ENCODE assay signal across 7 cellular contexts in the genomic region with DNA sequence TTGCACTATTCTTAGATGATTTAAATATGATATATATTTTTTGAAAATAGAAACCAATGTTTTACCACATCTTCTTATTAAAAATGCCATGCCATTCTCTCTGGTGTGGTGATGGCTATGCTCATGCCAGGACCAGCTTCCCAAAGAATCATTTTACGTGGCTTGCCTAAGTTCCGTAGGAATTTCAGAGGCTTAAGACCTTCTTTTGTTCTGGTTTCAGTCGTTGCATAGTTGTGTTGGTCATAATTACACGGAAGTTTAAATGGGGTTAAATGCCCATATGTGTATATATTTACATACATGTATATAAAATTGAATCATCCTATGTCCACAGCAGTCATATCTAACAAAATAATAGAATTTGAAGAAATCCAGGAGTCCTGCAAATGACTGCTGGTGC.
"Had no signal": no experiment of that assay in that cellular context is flagged by ENCODE, and none has a peak within 500 bp of the region (broad histone marks: within the 10 kb centered on the region; RNA-seq: fewer than 3 reads in every experiment).

No MANE protein-coding gene starts in this region.

- H3K27ac ChIP-seq: HL-60 had no signal

- H3K36me3 Mint-ChIP-seq: IgD-negative memory B cell had no signal

- H3K27me3 Mint-ChIP-seq: IgD-negative memory B cell had no signal

- H3K27ac Mint-ChIP-seq: IgD-negative memory B cell had no signal

- H3K4me3 Mint-ChIP-seq: IgD-negative memory B cell had no signal

- DNase-seq: IMR-90, KBM-7, KG1 had no signal

- H3K4me3 ChIP-seq: K562 had no signal

- ATAC-seq: HepG2, K562 had no signal
